ENCODE assay signal across 1 cellular context in genomic region chr1:79264975-79265818, GRCh38.
TF ChIP-seq lines count a peak whose summit lies in the region.

No MANE protein-coding gene starts in this region.

TF ChIP-seq in HEK293, 187 proteins besides CTCF, POLR2A, EP300 and RAD21 (continued from another document):
- no peak for TF ChIP-seq ZNF157 (tag by site-specific recombination; IDR thresholded peaks at IDR 0.05)
- TF ChIP-seq ZNF416 (tag by site-specific recombination; IDR thresholded peaks at IDR 0.05), result no peak
- TF ChIP-seq FEZF1 (tag by site-specific recombination; IDR thresholded peaks at IDR 0.05), result peak; percentile 89
